ENCODE assay signal across 15 cellular contexts in the genomic region with DNA sequence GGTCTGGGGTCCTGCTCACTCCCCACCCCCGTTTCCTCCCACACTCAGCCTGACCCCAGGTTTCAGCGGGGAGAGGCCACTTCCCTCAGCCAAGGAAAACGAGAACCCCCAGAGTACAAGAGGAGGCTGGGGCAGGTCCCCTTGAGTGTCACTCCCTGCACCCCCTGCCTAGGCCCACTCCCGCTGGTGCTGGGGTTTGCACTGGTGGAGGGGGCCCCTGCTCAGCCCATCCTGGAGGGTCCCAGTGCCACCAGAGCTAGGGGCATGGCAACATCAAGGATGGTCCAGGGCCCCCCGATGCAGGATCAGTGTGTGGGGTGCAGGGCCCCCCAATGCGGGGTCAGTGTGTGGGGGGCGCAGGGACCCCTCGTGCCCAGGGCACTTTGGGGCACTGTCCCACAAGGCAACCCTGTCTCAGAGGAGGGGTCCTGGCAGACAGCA.
DNase-seq lines count a peak whose midpoint lies in the region; ATAC-seq and TF ChIP-seq lines count a peak whose summit lies in the region.
"Had no signal": no experiment of that assay in that cellular context is flagged by ENCODE, and none has a peak within 500 bp of the region (broad histone marks: within the 10 kb centered on the region; RNA-seq: fewer than 3 reads in every experiment).

No MANE protein-coding gene starts in this region.

- no peak overlapping the region for H3K4me3 Mint-ChIP-seq in stimulated activated naive B cell treated with anti-CD40 and anti-IgM and Interleukin-4, amounts not matched to agents 10 μg/mL and 1 μg/mL and 100 μg/mL, for 72 hours
- H3K4me3 Mint-ChIP-seq: activated B cell treated with CpG ODN at 0.5 μM for 24 hours; activated CD4-positive, alpha-beta memory T cell treated with anti-CD3 and anti-CD28 coated beads for 36 hours; CD14-positive monocyte; central memory CD8-positive, alpha-beta T cell had no signal

- no peaks in the 10 kb centered on the region for H3K27me3 Mint-ChIP-seq in stimulated activated naive B cell treated with anti-CD40 and anti-IgM and Interleukin-4, amounts not matched to agents 10 μg/mL and 1 μg/mL and 100 μg/mL, for 72 hours
- H3K27me3 Mint-ChIP-seq: activated B cell treated with CpG ODN at 0.5 μM for 24 hours; activated CD4-positive, alpha-beta memory T cell treated with anti-CD3 and anti-CD28 coated beads for 36 hours; central memory CD8-positive, alpha-beta T cell had no signal

- H3K4me3 ChIP-seq in right cardiac atrium (ENCODE audit: low read length) (no peak overlapping the region), right atrium auricular region (no peak overlapping the region), body of pancreas (no peak overlapping the region), lower lobe of right lung (no peak overlapping the region)
- H3K4me3 ChIP-seq: ovary had no signal

- no peaks in the 10 kb centered on the region for H3K9me3 Mint-ChIP-seq in stimulated activated naive B cell treated with anti-CD40 and anti-IgM and Interleukin-4, amounts not matched to agents 10 μg/mL and 1 μg/mL and 100 μg/mL, for 72 hours
- H3K9me3 Mint-ChIP-seq: activated B cell treated with CpG ODN at 0.5 μM for 24 hours; activated CD4-positive, alpha-beta memory T cell treated with anti-CD3 and anti-CD28 coated beads for 36 hours; CD14-positive monocyte; central memory CD8-positive, alpha-beta T cell had no signal

- peak overlapping the region; percentile 25 for H3K27ac Mint-ChIP-seq in stimulated activated naive B cell treated with anti-CD40 and anti-IgM and Interleukin-4, amounts not matched to agents 10 μg/mL and 1 μg/mL and 100 μg/mL, for 72 hours
- H3K27ac Mint-ChIP-seq: activated B cell treated with CpG ODN at 0.5 μM for 24 hours; activated CD4-positive, alpha-beta memory T cell treated with anti-CD3 and anti-CD28 coated beads for 36 hours had no signal

- peaks cover 11 to 17% of the 10 kb centered on the region in 2 donors for H3K36me3 Mint-ChIP-seq in stimulated activated naive B cell treated with anti-CD40 and anti-IgM and Interleukin-4, amounts not matched to agents 10 μg/mL and 1 μg/mL and 100 μg/mL, for 72 hours

- WGBS in right cardiac atrium, result 80% methylated on average over 8 of the region's 8 CpGs
- 33 to 58% methylated on average over 1 to 8 of the region's 8 CpGs for WGBS in body of pancreas, 2 donors

- H3K27ac ChIP-seq in right cardiac atrium (ENCODE audit: low read length) (no peak overlapping the region), right atrium auricular region (no peak overlapping the region), body of pancreas (no peak overlapping the region), lower lobe of right lung (no peak overlapping the region)
- H3K27ac ChIP-seq: epithelial cell of prostate, ovary, thoracic aorta had no signal

- H3K4me1 Mint-ChIP-seq in stimulated activated naive B cell treated with anti-CD40 and anti-IgM and Interleukin-4, amounts not matched to agents 10 μg/mL and 1 μg/mL and 100 μg/mL, for 72 hours, result peaks cover 0 to 13% of the 10 kb centered on the region in 2 donors
- H3K4me1 Mint-ChIP-seq: CD14-positive monocyte; central memory CD8-positive, alpha-beta T cell had no signal

- no peaks in the 10 kb centered on the region for H3K4me1 ChIP-seq in right cardiac atrium (ENCODE audit: control insufficient read depth, insufficient read depth, low read length)
- peaks cover 0 to 12% of the 10 kb centered on the region in 2 donors for H3K4me1 ChIP-seq in right atrium auricular region
- H3K4me1 ChIP-seq in body of pancreas, result peaks cover 8% of the 10 kb centered on the region
- no peaks in the 10 kb centered on the region for H3K4me1 ChIP-seq in lower lobe of right lung

- H3K36me3 ChIP-seq in right atrium auricular region (peaks cover 16% of the 10 kb centered on the region), body of pancreas (replicated peaks in 1 of 2; ENCODE audit: insufficient read depth in 1 of 2, low read depth in 2 of 2) (peaks cover 0 to 4% of the 10 kb centered on the region in 2 donors), lower lobe of right lung (peaks cover 68% of the 10 kb centered on the region)
- H3K36me3 ChIP-seq: ovary had no signal

- DNase-seq in right cardiac atrium (no peak), right atrium auricular region (ENCODE audit: low spot score) (no peak), body of pancreas (no peak), lower lobe of right lung (no peak), NOMO-1 (lab: John Stamatoyannopoulos, UW; ENCODE audit: unreplicated experiment in 2 of 2) (no peak), NCI-H524 treated with DMSO at 0.1 percent for 48 hours (lab: John Stamatoyannopoulos, UW) (no peak), MV-4-11 (lab: John Stamatoyannopoulos, UW) (no peak)
- DNase-seq in stimulated activated naive B cell treated with anti-CD40 and anti-IgM and Interleukin-4, amounts not matched to agents 10 μg/mL and 1 μg/mL and 100 μg/mL, for 72 hours, result no peak

- no peak for TF ChIP-seq POLR2A in body of pancreas (IDR thresholded peaks at IDR 0.05)

- intact Hi-C loops in right cardiac atrium (cut with DNase I) (loop anchor here in 1 of 4 donors (5.0 kb wide), 1 partner anchor 444 kb away; no protein-coding TSS in a partner anchor), body of pancreas (cut with DNase I) (no loop called here), lower lobe of right lung (cut with DNase I) (no loop called here)

- H3K27me3 ChIP-seq in right cardiac atrium (ENCODE audit: control insufficient read depth, insufficient read depth) (no peaks in the 10 kb centered on the region), right atrium auricular region (no peaks in the 10 kb centered on the region), body of pancreas (no peaks in the 10 kb centered on the region), lower lobe of right lung (ENCODE audit: low read depth) (no peaks in the 10 kb centered on the region)
- H3K27me3 ChIP-seq: ovary had no signal

- no peak for TF ChIP-seq CTCF in right atrium auricular region (IDR thresholded peaks at IDR 0.05)
- TF ChIP-seq CTCF in body of pancreas (IDR thresholded peaks at IDR 0.05), result no peak
- TF ChIP-seq CTCF in lower lobe of right lung (IDR thresholded peaks at IDR 0.05), result no peak

- no peaks in the 10 kb centered on the region for H3K9me3 ChIP-seq in right cardiac atrium (ENCODE audit: control insufficient read depth, low read length)
- H3K9me3 ChIP-seq in right atrium auricular region, result no peaks in the 10 kb centered on the region
- no peaks in the 10 kb centered on the region for H3K9me3 ChIP-seq in body of pancreas
- H3K9me3 ChIP-seq in lower lobe of right lung, result no peaks in the 10 kb centered on the region
- H3K9me3 ChIP-seq: ovary, thoracic aorta had no signal

- ATAC-seq in right cardiac atrium, result peak; percentile 14 to 20
- peak; percentile 15 for ATAC-seq in body of pancreas
- peak; percentile 14 to 40 for ATAC-seq in lower lobe of right lung
- ATAC-seq in stimulated activated naive B cell treated with anti-CD40 and anti-IgM and Interleukin-4, amounts not matched to agents 10 μg/mL and 1 μg/mL and 100 μg/mL, for 72 hours (replicated peaks), result no peak

Comparison
In these comparisons a context has a peak if more than half of its experiments do, and no peak if none do; other contexts are left out.
1. ATAC-seq: peak in right cardiac atrium (2 of 2), body of pancreas (single experiment) and lower lobe of right lung (2 of 2); none in stimulated activated naive B cell treated with anti-CD40 and anti-IgM and Interleukin-4, amounts not matched to agents 10 μg/mL and 1 μg/mL and 100 μg/mL, for 72 hours (0 of 2).